8 cellular contexts compared by ENCODE assay signal in the genomic region with DNA sequence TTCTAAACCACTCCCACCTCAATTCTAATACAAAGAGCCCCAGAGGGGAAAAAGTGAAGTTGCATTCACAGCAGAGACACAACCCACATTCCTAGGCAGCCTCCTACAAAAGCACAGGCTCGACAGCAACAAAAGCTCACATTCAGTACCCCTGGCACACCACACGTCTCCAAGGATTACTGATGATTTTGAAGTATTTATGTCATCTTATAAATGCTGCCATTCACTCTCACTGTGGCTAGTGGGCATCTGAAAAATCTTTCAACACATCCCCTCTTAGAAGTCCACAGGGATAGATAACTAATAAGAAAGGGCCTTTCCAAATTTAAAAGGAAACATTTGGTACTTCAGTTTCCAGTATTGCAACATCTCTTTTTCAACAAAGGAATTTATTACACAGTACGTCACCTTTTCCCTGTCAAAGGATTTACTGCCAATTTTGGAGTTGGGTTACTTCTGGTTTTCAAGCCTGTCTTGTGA.
A peak's percentile ranks its signal among the peaks of the same experiment; 100 is the strongest.
DNase-seq lines count a peak whose midpoint lies in the region; ATAC-seq and TF ChIP-seq lines count a peak whose summit lies in the region.
"Had no signal": no experiment of that assay in that cellular context is flagged by ENCODE, and none has a peak within 500 bp of the region (broad histone marks: within the 10 kb centered on the region; RNA-seq: fewer than 3 reads in every experiment).

No MANE protein-coding gene starts in this region.

- intact Hi-C loops in IMR-90 (cut with micrococcal nuclease) (no loop called here), transverse colon (cut with DNase I; ENCODE audit: low total_unique reads) (no loop called here)

- BruUV-seq in IMR-90 (replicated peaks; lab: Mats Ljungman, UMichigan) = no TSS peak

- H3K27ac ChIP-seq in IMR-90 (ENCODE audit: insufficient read depth, low read length) = peak overlapping the region; percentile 84; the same call in 1 of the 2 replicates
- H3K27ac ChIP-seq in transverse colon = peak overlapping the region in 3 of 4 donors; percentile 23 to 46 (median 26)

- no peak overlapping the region for H2AK9ac ChIP-seq in IMR-90 (replicated peaks; ENCODE audit: low read depth, low read length, poor library complexity)

- peak overlapping the region; percentile 28; the same call in 1 of the 2 replicates for H3K4ac ChIP-seq in IMR-90 (ENCODE audit: low read depth, low read length)

- TF ChIP-seq CTCF in IMR-90 (conservative IDR thresholded peaks at IDR 0.05; ENCODE audit: low read depth, low read length) = no peak
- no peak for TF ChIP-seq CTCF in chondrocyte (IDR thresholded peaks at IDR 0.05)
- TF ChIP-seq CTCF in transverse colon (IDR thresholded peaks at IDR 0.05) = peak in 3 of 5 experiments; percentile 6 to 42 (median 19)

- peaks cover 16% of the 10 kb centered on the region for H3K4me1 Mint-ChIP-seq in chondrocyte (ENCODE audit: low read depth)
- peaks cover 2 to 5% of the 10 kb centered on the region in 2 donors for H3K4me1 Mint-ChIP-seq in natural killer cell treated with Interleukin-12 subunit alpha and Interleukin-12 subunit beta and Interleukin-15 and Interleukin-18, amount 100 ng/mL, for 72 hours (ENCODE audit: low read depth in 2 of 2)

- no peaks in the 10 kb centered on the region; a peak in 1 of 4 replicates for H3K79me1 ChIP-seq in IMR-90 (ENCODE audit: low read depth in 1 of 2, low read length in 2 of 2)

- no peak for TF ChIP-seq RAD21 in IMR-90 (IDR thresholded peaks at IDR 0.05; ENCODE audit: low read length)

- H3K9ac ChIP-seq in IMR-90 (ENCODE audit: low read depth, low read length) = peak overlapping the region; percentile 64; the same call in 1 of the 2 replicates

- H3K4me2 ChIP-seq in IMR-90 (ENCODE audit: low read depth, low read length) = peak overlapping the region; percentile 48

- POLR2A ChIA-PET in IMR-90 (lab: Charles Lee; ENCODE audit: unreplicated experiment) = no interaction called here

- peak overlapping the region; percentile 86 for H3K27ac Mint-ChIP-seq in chondrocyte (ENCODE audit: unreplicated experiment)
- no peak overlapping the region for H3K27ac Mint-ChIP-seq in natural killer cell treated with Interleukin-12 subunit alpha and Interleukin-12 subunit beta and Interleukin-15 and Interleukin-18, amount 100 ng/mL, for 72 hours

- H4K91ac ChIP-seq in IMR-90 (ENCODE audit: insufficient read depth, low read depth, low read length) = peak overlapping the region; percentile 52

- H4K5ac ChIP-seq in IMR-90 (ENCODE audit: low read depth, low read length) = peak overlapping the region; percentile 13; the same call in 1 of the 2 replicates

- H3K4me3 ChIP-seq in IMR-90 (ENCODE audit: insufficient read depth, low read depth, low read length) = no peak overlapping the region
- no peak overlapping the region for H3K4me3 ChIP-seq in transverse colon

- H4K20me1 ChIP-seq in IMR-90 (ENCODE audit: insufficient read depth, low read length) = no peaks in the 10 kb centered on the region

- H2AK5ac ChIP-seq in IMR-90 (ENCODE audit: low read depth, low read length) = no peak overlapping the region

- TF ChIP-seq POLR2A in IMR-90 (IDR thresholded peaks at IDR 0.05; ENCODE audit: low read depth, low read length) (no peak), transverse colon (IDR thresholded peaks at IDR 0.05) (no peak)

- H3K4me3 Mint-ChIP-seq in chondrocyte (ENCODE audit: unreplicated experiment) = no peak overlapping the region
- H3K4me3 Mint-ChIP-seq in natural killer cell treated with Interleukin-12 subunit alpha and Interleukin-12 subunit beta and Interleukin-15 and Interleukin-18, amount 100 ng/mL, for 72 hours = no peak overlapping the region

- peaks cover 2% of the 10 kb centered on the region for H3K36me3 Mint-ChIP-seq in chondrocyte (ENCODE audit: low read depth)
- peaks cover 5% of the 10 kb centered on the region for H3K36me3 Mint-ChIP-seq in natural killer cell treated with Interleukin-12 subunit alpha and Interleukin-12 subunit beta and Interleukin-15 and Interleukin-18, amount 100 ng/mL, for 72 hours

- peak overlapping the region; percentile 14; the same call in 1 of the 2 replicates for H3K18ac ChIP-seq in IMR-90 (ENCODE audit: low read depth, low read length)

- peak overlapping the region; percentile 9 for H2BK5ac ChIP-seq in IMR-90 (ENCODE audit: low read depth, low read length, poor library complexity, severe bottlenecking)

- H3K9me1 ChIP-seq in IMR-90 (ENCODE audit: insufficient read depth, low read length) = no peaks in the 10 kb centered on the region

- no peak overlapping the region for H3K56ac ChIP-seq in IMR-90 (ENCODE audit: extremely low read depth, insufficient read depth, low read length)

- CTCF ChIA-PET in IMR-90 (lab: Yijun Ruan, JAX) = interaction anchor here (1.6 kb wide), 1 partner anchor 33 kb away, joined by 3 read pairs; no protein-coding TSS in a partner anchor

- peak; percentile 86 for ATAC-seq in IMR-90 (ENCODE audit: low read depth)
- ATAC-seq in natural killer cell treated with Interleukin-12 subunit alpha and Interleukin-12 subunit beta and Interleukin-15 and Interleukin-18, amount 100 ng/mL, for 72 hours = no peak

- in situ Hi-C loops in IMR-90 (cut with MboI; ENCODE audit: low sequenced_read_pairs) = no loop called here
- in situ Hi-C loops in transverse colon (cut with MboI; ENCODE audit: low pct_ligation_motif_present in 1 of 4, low pct_unique_long_range_greater_than_20kb in 1 of 4, low sequenced_read_pairs in 3 of 4) = no loop called here

- H4K8ac ChIP-seq in IMR-90 (ENCODE audit: low read depth in 2 of 2, low read length in 2 of 2) = peak overlapping the region in 1 of 2 experiments; percentile 40; a peak in 2 of 4 replicates

- dilution Hi-C loops in IMR-90 (cut with HindIII; ENCODE audit: low sequenced_read_pairs, unreplicated experiment) = no loop called here

- H3K23ac ChIP-seq in IMR-90 (ENCODE audit: low read depth, low read length) = 0 out of 2 replicates have a peak overlapping the region, but pooled peaks have one; percentile 29

- peak; percentile 72 for DNase-seq in IMR-90
- DNase-seq in chondrocyte (ENCODE audit: low spot score) = no peak
- peak; percentile 59 for DNase-seq in left kidney (ENCODE audit: low read depth, low spot score)
- no peak for DNase-seq in transverse colon
- DNase-seq in HuH-7.5 (ENCODE audit: low spot score) = no peak
- no peak for DNase-seq in amniotic stem cell (lab: John Stamatoyannopoulos, UW)
- no peak for DNase-seq in natural killer cell treated with Interleukin-12 subunit alpha and Interleukin-12 subunit beta and Interleukin-15 and Interleukin-18, amount 100 ng/mL, for 72 hours (ENCODE audit: low spot score)
- DNase-seq: MM.1S had no signal

- no peaks in the 10 kb centered on the region for H3K36me3 ChIP-seq in IMR-90 (ENCODE audit: control insufficient read depth, insufficient read depth, low read length)
- no peaks in the 10 kb centered on the region for H3K36me3 ChIP-seq in transverse colon

- H3K14ac ChIP-seq in IMR-90 (replicated peaks; ENCODE audit: low read depth, low read length) = peak overlapping the region; percentile 64; the same call in 1 of the 2 replicates

- H3K4me1 ChIP-seq in IMR-90 (ENCODE audit: control insufficient read depth, insufficient read depth, low read length) (0 out of 2 replicates have a peak, but pooled peaks cover 1% of the 10 kb centered on the region), transverse colon (peaks cover 8 to 36% (median 17%) of the 10 kb centered on the region in 4 donors)

- H2BK15ac ChIP-seq in IMR-90 (ENCODE audit: low read depth, low read length) = no peak overlapping the region

- peaks cover 2% of the 10 kb centered on the region; the same call in 1 of the 2 replicates for H3K9me3 ChIP-seq in IMR-90 (ENCODE audit: control insufficient read depth, insufficient read depth, low read length)
- no peaks in the 10 kb centered on the region for H3K9me3 ChIP-seq in transverse colon

- H2BK120ac ChIP-seq in IMR-90 (ENCODE audit: low read depth, low read length) = peak overlapping the region; percentile 62; the same call in 1 of the 2 replicates

- no peak overlapping the region for H2AFZ ChIP-seq in IMR-90 (replicated peaks; ENCODE audit: low read length, poor library complexity)

- peaks cover 3% of the 10 kb centered on the region for H3K9me3 Mint-ChIP-seq in chondrocyte (ENCODE audit: low read depth)
- H3K9me3 Mint-ChIP-seq in natural killer cell treated with Interleukin-12 subunit alpha and Interleukin-12 subunit beta and Interleukin-15 and Interleukin-18, amount 100 ng/mL, for 72 hours = peaks cover 3% of the 10 kb centered on the region

- TF ChIP-seq EP300 in transverse colon (IDR thresholded peaks at IDR 0.05; ENCODE audit: low read depth) = no peak

- no peaks in the 10 kb centered on the region for H3K27me3 Mint-ChIP-seq in chondrocyte (ENCODE audit: low read depth)
- no peaks in the 10 kb centered on the region for H3K27me3 Mint-ChIP-seq in natural killer cell treated with Interleukin-12 subunit alpha and Interleukin-12 subunit beta and Interleukin-15 and Interleukin-18, amount 100 ng/mL, for 72 hours

- H3K27me3 ChIP-seq in IMR-90 (ENCODE audit: control insufficient read depth, insufficient read depth, low read length) (no peaks in the 10 kb centered on the region), transverse colon (no peaks in the 10 kb centered on the region)

- peak overlapping the region; percentile 57 for H2BK20ac ChIP-seq in IMR-90 (ENCODE audit: low read depth, low read length)

- WGBS in IMR-90 (ENCODE audit: extremely low coverage in 2 of 2, insufficient read length in 1 of 2), 2 experiments = no CpG with 5 or more reads among the region's 3 CpGs
- WGBS in transverse colon (ENCODE audit: low coverage in 1 of 2), 2 donors = 34 to 42% methylated on average over 3 of the region's 3 CpGs

TF ChIP-seq in IMR-90, 13 proteins besides CTCF, POLR2A, EP300 and RAD21:
- TF ChIP-seq CEBPB (IDR thresholded peaks at IDR 0.05; ENCODE audit: low read depth, low read length) = peak; percentile 90
- TF ChIP-seq MAZ (IDR thresholded peaks at IDR 0.05; ENCODE audit: borderline replicate concordance, low read depth, low read length) = no peak

Comparison
In these comparisons a context has a peak if more than half of its experiments do, and no peak if none do; other contexts are left out.
1. DNase-seq: peak in IMR-90 (single experiment) and left kidney (single experiment); none in chondrocyte (single experiment), transverse colon (single experiment), HuH-7.5 (single experiment), amniotic stem cell (single experiment) and natural killer cell treated with Interleukin-12 subunit alpha and Interleukin-12 subunit beta and Interleukin-15 and Interleukin-18, amount 100 ng/mL, for 72 hours (single experiment).
2. CTCF ChIP-seq: peak in transverse colon (3 of 5); none in IMR-90 (single experiment) and chondrocyte (single experiment).